1 cellular context compared by ENCODE assay signal in genomic region chr1:87878873-87879272, GRCh38.
TF ChIP-seq lines count a peak whose summit lies in the region.

No MANE protein-coding gene starts in this region.

TF ChIP-seq in SK-N-SH treated with all-trans-retinoic acid at 6 μM for 48 hours, 23 proteins besides CTCF, POLR2A, EP300 and RAD21 (continued from another document):
- TF ChIP-seq SNAI2 (CRISPR knock-in tag; IDR thresholded peaks at IDR 0.05) (no peak), ESRRG (CRISPR knock-in tag; IDR thresholded peaks at IDR 0.05) (no peak)
TF ChIP-seq in SK-N-SH treated with all-trans-retinoic acid at 6 μM for 48 hours: peak in this region for 0.
